Comparison of ENCODE assay signal across 1 cellular context in the genomic region with DNA sequence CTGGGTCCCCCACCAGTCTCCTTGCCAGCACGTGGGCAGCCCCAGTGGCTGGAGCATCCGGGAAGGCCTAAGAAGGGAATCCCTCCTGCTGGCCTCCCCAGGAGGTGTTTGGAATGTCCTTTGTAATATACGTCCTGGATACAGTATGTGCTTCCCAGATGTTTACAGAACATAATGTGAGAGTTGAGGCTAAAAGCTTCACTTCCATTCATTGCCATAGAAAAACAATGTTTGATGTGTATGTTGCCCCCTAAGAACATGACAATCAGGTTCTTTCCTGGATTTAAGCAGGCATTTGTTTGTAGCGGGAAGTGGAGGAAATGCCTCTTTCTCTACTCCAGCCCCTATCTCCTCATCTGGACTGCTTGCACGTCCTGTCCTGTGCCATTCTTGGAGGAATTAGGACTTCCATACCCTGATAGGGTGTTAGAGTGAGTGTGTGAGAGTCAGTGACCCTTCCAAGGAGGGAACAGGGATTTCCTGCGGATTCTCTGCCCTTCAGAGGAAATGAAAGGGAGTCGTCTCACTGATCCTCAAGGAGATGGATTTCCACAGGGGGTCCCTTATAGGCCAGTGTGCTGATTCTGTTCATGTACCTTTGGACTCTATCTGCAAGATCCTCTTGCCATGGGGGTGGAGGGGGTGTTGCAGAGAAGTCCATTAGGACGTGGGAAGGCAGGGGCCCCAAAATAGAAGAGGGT.
A peak's percentile ranks its signal among the peaks of the same experiment; 100 is the strongest.
TF ChIP-seq lines count a peak whose summit lies in the region.

No MANE protein-coding gene starts in this region.

TF ChIP-seq in HepG2, 621 proteins besides CTCF, POLR2A, EP300 and RAD21 (continued from another document and continues in another):
- TF ChIP-seq, protein P1, sequence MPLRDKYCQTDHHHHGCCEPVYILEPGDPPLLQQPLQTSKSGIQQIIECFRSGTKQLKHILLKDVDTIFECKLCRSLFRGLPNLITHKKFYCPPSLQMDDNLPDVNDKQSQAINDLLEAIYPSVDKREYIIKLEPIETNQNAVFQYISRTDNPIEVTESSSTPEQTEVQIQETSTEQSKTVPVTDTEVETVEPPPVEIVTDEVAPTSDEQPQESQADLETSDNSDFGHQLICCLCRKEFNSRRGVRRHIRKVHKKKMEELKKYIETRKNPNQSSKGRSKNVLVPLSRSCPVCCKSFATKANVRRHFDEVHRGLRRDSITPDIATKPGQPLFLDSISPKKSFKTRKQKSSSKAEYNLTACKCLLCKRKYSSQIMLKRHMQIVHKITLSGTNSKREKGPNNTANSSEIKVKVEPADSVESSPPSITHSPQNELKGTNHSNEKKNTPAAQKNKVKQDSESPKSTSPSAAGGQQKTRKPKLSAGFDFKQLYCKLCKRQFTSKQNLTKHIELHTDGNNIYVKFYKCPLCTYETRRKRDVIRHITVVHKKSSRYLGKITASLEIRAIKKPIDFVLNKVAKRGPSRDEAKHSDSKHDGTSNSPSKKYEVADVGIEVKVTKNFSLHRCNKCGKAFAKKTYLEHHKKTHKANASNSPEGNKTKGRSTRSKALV (CRISPR knock-in tag; IDR thresholded peaks at IDR 0.05): peak; percentile 59; the same call in 1 of the 2 replicates
- no peak for TF ChIP-seq SNRNP70 (IDR thresholded peaks at IDR 0.05; ENCODE audit: low read depth, low read length)
- TF ChIP-seq, protein P2, sequence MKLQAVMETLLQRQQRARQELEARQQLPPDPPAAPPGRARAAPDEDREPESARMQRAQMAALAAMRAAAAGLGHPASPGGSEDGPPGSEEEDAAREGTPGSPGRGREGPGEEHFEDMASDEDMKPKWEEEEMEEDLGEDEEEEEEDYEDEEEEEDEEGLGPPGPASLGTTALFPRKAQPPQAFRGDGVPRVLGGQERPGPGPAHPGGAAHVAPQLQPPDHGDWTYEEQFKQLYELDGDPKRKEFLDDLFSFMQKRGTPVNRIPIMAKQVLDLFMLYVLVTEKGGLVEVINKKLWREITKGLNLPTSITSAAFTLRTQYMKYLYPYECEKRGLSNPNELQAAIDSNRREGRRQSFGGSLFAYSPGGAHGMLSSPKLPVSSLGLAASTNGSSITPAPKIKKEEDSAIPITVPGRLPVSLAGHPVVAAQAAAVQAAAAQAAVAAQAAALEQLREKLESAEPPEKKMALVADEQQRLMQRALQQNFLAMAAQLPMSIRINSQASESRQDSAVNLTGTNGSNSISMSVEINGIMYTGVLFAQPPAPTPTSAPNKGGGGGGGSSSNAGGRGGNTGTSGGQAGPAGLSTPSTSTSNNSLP (IDR thresholded peaks at IDR 0.05; ENCODE audit: low read depth, low read length): no peak
- TF ChIP-seq, protein P3, sequence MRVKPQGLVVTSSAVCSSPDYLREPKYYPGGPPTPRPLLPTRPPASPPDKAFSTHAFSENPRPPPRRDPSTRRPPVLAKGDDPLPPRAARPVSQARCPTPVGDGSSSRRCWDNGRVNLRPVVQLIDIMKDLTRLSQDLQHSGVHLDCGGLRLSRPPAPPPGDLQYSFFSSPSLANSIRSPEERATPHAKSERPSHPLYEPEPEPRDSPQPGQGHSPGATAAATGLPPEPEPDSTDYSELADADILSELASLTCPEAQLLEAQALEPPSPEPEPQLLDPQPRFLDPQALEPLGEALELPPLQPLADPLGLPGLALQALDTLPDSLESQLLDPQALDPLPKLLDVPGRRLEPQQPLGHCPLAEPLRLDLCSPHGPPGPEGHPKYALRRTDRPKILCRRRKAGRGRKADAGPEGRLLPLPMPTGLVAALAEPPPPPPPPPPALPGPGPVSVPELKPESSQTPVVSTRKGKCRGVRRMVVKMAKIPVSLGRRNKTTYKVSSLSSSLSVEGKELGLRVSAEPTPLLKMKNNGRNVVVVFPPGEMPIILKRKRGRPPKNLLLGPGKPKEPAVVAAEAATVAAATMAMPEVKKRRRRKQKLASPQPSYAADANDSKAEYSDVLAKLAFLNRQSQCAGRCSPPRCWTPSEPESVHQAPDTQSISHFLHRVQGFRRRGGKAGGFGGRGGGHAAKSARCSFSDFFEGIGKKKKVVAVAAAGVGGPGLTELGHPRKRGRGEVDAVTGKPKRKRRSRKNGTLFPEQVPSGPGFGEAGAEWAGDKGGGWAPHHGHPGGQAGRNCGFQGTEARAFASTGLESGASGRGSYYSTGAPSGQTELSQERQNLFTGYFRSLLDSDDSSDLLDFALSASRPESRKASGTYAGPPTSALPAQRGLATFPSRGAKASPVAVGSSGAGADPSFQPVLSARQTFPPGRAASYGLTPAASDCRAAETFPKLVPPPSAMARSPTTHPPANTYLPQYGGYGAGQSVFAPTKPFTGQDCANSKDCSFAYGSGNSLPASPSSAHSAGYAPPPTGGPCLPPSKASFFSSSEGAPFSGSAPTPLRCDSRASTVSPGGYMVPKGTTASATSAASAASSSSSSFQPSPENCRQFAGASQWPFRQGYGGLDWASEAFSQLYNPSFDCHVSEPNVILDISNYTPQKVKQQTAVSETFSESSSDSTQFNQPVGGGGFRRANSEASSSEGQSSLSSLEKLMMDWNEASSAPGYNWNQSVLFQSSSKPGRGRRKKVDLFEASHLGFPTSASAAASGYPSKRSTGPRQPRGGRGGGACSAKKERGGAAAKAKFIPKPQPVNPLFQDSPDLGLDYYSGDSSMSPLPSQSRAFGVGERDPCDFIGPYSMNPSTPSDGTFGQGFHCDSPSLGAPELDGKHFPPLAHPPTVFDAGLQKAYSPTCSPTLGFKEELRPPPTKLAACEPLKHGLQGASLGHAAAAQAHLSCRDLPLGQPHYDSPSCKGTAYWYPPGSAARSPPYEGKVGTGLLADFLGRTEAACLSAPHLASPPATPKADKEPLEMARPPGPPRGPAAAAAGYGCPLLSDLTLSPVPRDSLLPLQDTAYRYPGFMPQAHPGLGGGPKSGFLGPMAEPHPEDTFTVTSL (CRISPR knock-in tag; IDR thresholded peaks at IDR 0.05; ENCODE audit: borderline replicate concordance): peak; percentile 65
- 0 out of 2 replicates have a peak, but pooled peaks have one; percentile 4 for TF ChIP-seq ZNF780A (CRISPR knock-in tag; IDR thresholded peaks at IDR 0.05)
- TF ChIP-seq SUZ12 (IDR thresholded peaks at IDR 0.05; ENCODE audit: low read depth, low read length): no peak
- TF ChIP-seq AGO1 (IDR thresholded peaks at IDR 0.05; ENCODE audit: low read depth, low read length, poor library complexity, severe bottlenecking): no peak
- 0 out of 2 replicates have a peak, but pooled peaks have one; percentile 27 for TF ChIP-seq ZNF234 (CRISPR knock-in tag; conservative IDR thresholded peaks at IDR 0.05)
- TF ChIP-seq CREM (IDR thresholded peaks at IDR 0.05): 0 out of 2 replicates have a peak, but pooled peaks have one; percentile 21
- no peak for TF ChIP-seq CREM (CRISPR knock-in tag; IDR thresholded peaks at IDR 0.05)
- TF ChIP-seq CCDC6 (CRISPR knock-in tag; IDR thresholded peaks at IDR 0.05): peak; percentile 76
- peak; percentile 72 for TF ChIP-seq POLR2AphosphoS5 (IDR thresholded peaks at IDR 0.05; ENCODE audit: low read depth, low read length)
- TF ChIP-seq ATF5 (CRISPR knock-in tag; IDR thresholded peaks at IDR 0.05; ENCODE audit: low read depth): peak; percentile 63; the same call in 1 of the 2 replicates
- TF ChIP-seq, protein P4, sequence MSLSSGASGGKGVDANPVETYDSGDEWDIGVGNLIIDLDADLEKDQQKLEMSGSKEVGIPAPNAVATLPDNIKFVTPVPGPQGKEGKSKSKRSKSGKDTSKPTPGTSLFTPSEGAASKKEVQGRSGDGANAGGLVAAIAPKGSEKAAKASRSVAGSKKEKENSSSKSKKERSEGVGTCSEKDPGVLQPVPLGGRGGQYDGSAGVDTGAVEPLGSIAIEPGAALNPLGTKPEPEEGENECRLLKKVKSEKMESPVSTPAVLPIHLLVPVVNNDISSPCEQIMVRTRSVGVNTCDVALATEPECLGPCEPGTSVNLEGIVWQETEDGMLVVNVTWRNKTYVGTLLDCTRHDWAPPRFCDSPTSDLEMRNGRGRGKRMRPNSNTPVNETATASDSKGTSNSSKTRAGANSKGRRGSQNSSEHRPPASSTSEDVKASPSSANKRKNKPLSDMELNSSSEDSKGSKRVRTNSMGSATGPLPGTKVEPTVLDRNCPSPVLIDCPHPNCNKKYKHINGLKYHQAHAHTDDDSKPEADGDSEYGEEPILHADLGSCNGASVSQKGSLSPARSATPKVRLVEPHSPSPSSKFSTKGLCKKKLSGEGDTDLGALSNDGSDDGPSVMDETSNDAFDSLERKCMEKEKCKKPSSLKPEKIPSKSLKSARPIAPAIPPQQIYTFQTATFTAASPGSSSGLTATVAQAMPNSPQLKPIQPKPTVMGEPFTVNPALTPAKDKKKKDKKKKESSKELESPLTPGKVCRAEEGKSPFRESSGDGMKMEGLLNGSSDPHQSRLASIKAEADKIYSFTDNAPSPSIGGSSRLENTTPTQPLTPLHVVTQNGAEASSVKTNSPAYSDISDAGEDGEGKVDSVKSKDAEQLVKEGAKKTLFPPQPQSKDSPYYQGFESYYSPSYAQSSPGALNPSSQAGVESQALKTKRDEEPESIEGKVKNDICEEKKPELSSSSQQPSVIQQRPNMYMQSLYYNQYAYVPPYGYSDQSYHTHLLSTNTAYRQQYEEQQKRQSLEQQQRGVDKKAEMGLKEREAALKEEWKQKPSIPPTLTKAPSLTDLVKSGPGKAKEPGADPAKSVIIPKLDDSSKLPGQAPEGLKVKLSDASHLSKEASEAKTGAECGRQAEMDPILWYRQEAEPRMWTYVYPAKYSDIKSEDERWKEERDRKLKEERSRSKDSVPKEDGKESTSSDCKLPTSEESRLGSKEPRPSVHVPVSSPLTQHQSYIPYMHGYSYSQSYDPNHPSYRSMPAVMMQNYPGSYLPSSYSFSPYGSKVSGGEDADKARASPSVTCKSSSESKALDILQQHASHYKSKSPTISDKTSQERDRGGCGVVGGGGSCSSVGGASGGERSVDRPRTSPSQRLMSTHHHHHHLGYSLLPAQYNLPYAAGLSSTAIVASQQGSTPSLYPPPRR (CRISPR knock-in tag; IDR thresholded peaks at IDR 0.05; ENCODE audit: borderline replicate concordance): no peak
- peak; percentile 65; the same call in 1 of the 2 replicates for TF ChIP-seq TGIF2 (CRISPR knock-in tag; IDR thresholded peaks at IDR 0.05)
- no peak for TF ChIP-seq ZNF546 (CRISPR knock-in tag; conservative IDR thresholded peaks at IDR 0.05)
- 0 out of 2 replicates have a peak, but pooled peaks have one; percentile 57 for TF ChIP-seq ZNF501 (CRISPR knock-in tag; IDR thresholded peaks at IDR 0.05)
- TF ChIP-seq, protein P5, sequence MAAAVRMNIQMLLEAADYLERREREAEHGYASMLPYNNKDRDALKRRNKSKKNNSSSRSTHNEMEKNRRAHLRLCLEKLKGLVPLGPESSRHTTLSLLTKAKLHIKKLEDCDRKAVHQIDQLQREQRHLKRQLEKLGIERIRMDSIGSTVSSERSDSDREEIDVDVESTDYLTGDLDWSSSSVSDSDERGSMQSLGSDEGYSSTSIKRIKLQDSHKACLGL (CRISPR knock-in tag; IDR thresholded peaks at IDR 0.05): no peak
- peak; percentile 26; the same call in 1 of the 2 replicates for TF ChIP-seq KMT2A (CRISPR knock-in tag; IDR thresholded peaks at IDR 0.05)
- peak; percentile 60; the same call in 1 of the 2 replicates for TF ChIP-seq MED1 (CRISPR knock-in tag; IDR thresholded peaks at IDR 0.05)
- peak; percentile 13; the same call in 1 of the 2 replicates for TF ChIP-seq UBTF (CRISPR knock-in tag; IDR thresholded peaks at IDR 0.05)
- TF ChIP-seq MEF2D (CRISPR knock-in tag; IDR thresholded peaks at IDR 0.05): peak; percentile 60; the same call in 1 of the 2 replicates
- TF ChIP-seq ZNF850 (CRISPR knock-in tag; conservative IDR thresholded peaks at IDR 0.05): 0 out of 2 replicates have a peak, but pooled peaks have one; percentile 45
- TF ChIP-seq ZNF878 (CRISPR knock-in tag; IDR thresholded peaks at IDR 0.05): peak; percentile 23
- peak; percentile 17; the same call in 1 of the 2 replicates for TF ChIP-seq ZNF709 (CRISPR knock-in tag; IDR thresholded peaks at IDR 0.05)
- no peak for TF ChIP-seq ZNF7 (CRISPR knock-in tag; IDR thresholded peaks at IDR 0.05)
- peak; percentile 88; the same call in 1 of the 2 replicates for TF ChIP-seq ATF6 (CRISPR knock-in tag; conservative IDR thresholded peaks at IDR 0.05)
